In the genomic region with DNA sequence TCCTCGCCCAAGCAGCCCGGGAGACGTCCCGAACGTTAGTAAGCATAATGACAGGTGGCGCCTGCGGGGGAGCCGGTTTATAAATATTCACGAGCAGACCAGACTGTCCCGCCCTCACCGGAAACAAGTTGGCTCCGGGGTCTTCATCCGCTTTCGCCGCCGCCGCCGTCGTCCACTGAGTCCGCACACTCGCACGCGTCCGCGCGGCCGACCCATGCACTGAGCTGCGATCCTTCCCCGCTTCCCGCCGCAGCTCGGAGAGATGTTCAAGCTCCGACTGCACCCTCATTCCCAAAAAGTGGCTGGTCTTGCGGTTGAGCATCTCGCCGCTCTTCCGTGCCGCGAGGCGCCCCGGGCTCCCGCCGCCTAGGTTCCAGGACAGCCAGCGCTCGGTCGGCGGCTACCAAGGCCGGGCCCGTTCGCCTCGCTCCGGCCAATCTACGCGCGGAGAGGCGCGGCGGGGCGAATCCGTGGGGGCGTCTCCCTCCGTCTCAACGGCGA, we compare ENCODE assay signal across 8 cellular contexts. TPM values are rescaled to one million over a fixed set of nuclear protein-coding genes. Genes with fewer than 3 reads are reported as not detected.
DNase-seq lines count a peak whose midpoint lies in the region; ATAC-seq, FAIRE-seq and TF ChIP-seq lines count a peak whose summit lies in the region.

No MANE protein-coding gene starts in this region.

- no peaks in the 10 kb centered on the region for H3K27me3 ChIP-seq in BLaER1 treated with 17β-estradiol and CSF1 and Interleukin-3, amounts not matched to agents 10 nM and 100 nM
- H3K27me3 ChIP-seq in iPS DF 6.9 (ENCODE audit: control insufficient read depth, insufficient read depth, low read length) (no peaks in the 10 kb centered on the region), small intestine (ENCODE audit: control insufficient read depth in 2 of 2, insufficient read depth in 2 of 2, low read length in 2 of 2) (no peaks in the 10 kb centered on the region)

- peaks cover 21% of the 10 kb centered on the region for H3K4me1 Mint-ChIP-seq in activated naive CD8-positive, alpha-beta T cell treated with anti-CD3 and anti-CD28 coated beads for 36 hours

- H3K36me3 Mint-ChIP-seq in activated naive CD8-positive, alpha-beta T cell treated with anti-CD3 and anti-CD28 coated beads for 36 hours, result peaks cover 14% of the 10 kb centered on the region

- no peaks in the 10 kb centered on the region for H3K27me3 Mint-ChIP-seq in activated naive CD8-positive, alpha-beta T cell treated with anti-CD3 and anti-CD28 coated beads for 36 hours

- peak; percentile 14 for ATAC-seq in GM19328 (IDR thresholded peaks at IDR 0.05; ENCODE audit: unreplicated experiment)
- peak; percentile 29 for ATAC-seq in HG03460 (IDR thresholded peaks at IDR 0.05; ENCODE audit: unreplicated experiment)

- peak overlapping the region; percentile 92 for H3K4me3 Mint-ChIP-seq in activated naive CD8-positive, alpha-beta T cell treated with anti-CD3 and anti-CD28 coated beads for 36 hours

- peak overlapping the region; percentile 90 to 99 (median 97) for H3K4me2 ChIP-seq in BLaER1 treated with 17β-estradiol and CSF1 and Interleukin-3, amounts not matched to agents 10 nM and 100 nM

- DNase-seq in activated naive CD8-positive, alpha-beta T cell treated with anti-CD3 and anti-CD28 coated beads for 36 hours, result peak; percentile 64
- DNase-seq in iPS DF 6.9 (ENCODE audit: low read depth, low spot score) (no peak), small intestine (no peak), NCI-H2029 treated with DMSO at 0.1 percent for 48 hours (lab: John Stamatoyannopoulos, UW) (no peak)

- peak overlapping the region; percentile 86 for H3K27ac Mint-ChIP-seq in activated naive CD8-positive, alpha-beta T cell treated with anti-CD3 and anti-CD28 coated beads for 36 hours

- TF ChIP-seq POLR2A in Raji (IDR thresholded peaks at IDR 0.05; ENCODE audit: insufficient read depth, low read depth, low read length), result peak; percentile 4; the same call in 1 of the 2 replicates

- H3K9me3 ChIP-seq in BLaER1 treated with 17β-estradiol and CSF1 and Interleukin-3, amounts not matched to agents 10 nM and 100 nM (replicated peaks in 1 of 11), result no peaks in the 10 kb centered on the region
- H3K9me3 ChIP-seq in iPS DF 6.9 (ENCODE audit: control insufficient read depth, insufficient read depth, low read length) (no peaks in the 10 kb centered on the region), small intestine (ENCODE audit: control insufficient read depth, low read depth) (no peaks in the 10 kb centered on the region)

- peak overlapping the region; percentile 64 to 93 (median 88) for H3K9ac ChIP-seq in BLaER1 treated with 17β-estradiol and CSF1 and Interleukin-3, amounts not matched to agents 10 nM and 100 nM

- H4K20me1 ChIP-seq in BLaER1 treated with 17β-estradiol and CSF1 and Interleukin-3, amounts not matched to agents 10 nM and 100 nM, result peaks cover 0 to 45% (median 26%) of the 10 kb centered on the region in 11 experiments; a peak in 15 of 22 replicates

- peak overlapping the region; percentile 68 to 96 (median 88) for H3K4me3 ChIP-seq in BLaER1 treated with 17β-estradiol and CSF1 and Interleukin-3, amounts not matched to agents 10 nM and 100 nM
- H3K4me3 ChIP-seq in iPS DF 6.9 (ENCODE audit: low read length) (peak overlapping the region; percentile 98), small intestine (ENCODE audit: low read depth in 1 of 2, low read length in 2 of 2) (peak overlapping the region; percentile 64 to 94)

- peak overlapping the region in 10 of 11 experiments; percentile 60 to 86 (median 76); a peak in 20 of 22 replicates for H3K27ac ChIP-seq in BLaER1 treated with 17β-estradiol and CSF1 and Interleukin-3, amounts not matched to agents 10 nM and 100 nM
- no peak overlapping the region for H3K27ac ChIP-seq in iPS DF 6.9 (ENCODE audit: low read length)
- peak overlapping the region in 1 of 2 donors; percentile 43 for H3K27ac ChIP-seq in small intestine (ENCODE audit: low read depth in 1 of 2, low read length in 1 of 2)

- no peak for FAIRE-seq in small intestine (lab: Jason Lieb, UNC)

- no peaks in the 10 kb centered on the region for H3K9me3 Mint-ChIP-seq in activated naive CD8-positive, alpha-beta T cell treated with anti-CD3 and anti-CD28 coated beads for 36 hours

- WGBS in iPS DF 6.9 (ENCODE audit: insufficient coverage, insufficient read length), result no CpG with 5 or more reads among the region's 64 CpGs
- 0 to 1% (median 1%) methylated on average over 59 to 64 of the region's 64 CpGs for WGBS in small intestine, 3 donors

- peaks cover 45 to 60% (median 52%) of the 10 kb centered on the region in 10 experiments for H3K4me1 ChIP-seq in BLaER1 treated with 17β-estradiol and CSF1 and Interleukin-3, amounts not matched to agents 10 nM and 100 nM
- H3K4me1 ChIP-seq in iPS DF 6.9 (ENCODE audit: control insufficient read depth, insufficient read depth, low read length) (peaks cover 2% of the 10 kb centered on the region; the same call in 1 of the 2 replicates), small intestine (ENCODE audit: control insufficient read depth in 2 of 2, insufficient read depth in 1 of 2, low read depth in 1 of 2, low read length in 1 of 2) (peaks cover 4 to 8% of the 10 kb centered on the region in 2 donors)

- peaks cover 47 to 72% (median 58%) of the 10 kb centered on the region in 11 experiments for H3K36me3 ChIP-seq in BLaER1 treated with 17β-estradiol and CSF1 and Interleukin-3, amounts not matched to agents 10 nM and 100 nM
- H3K36me3 ChIP-seq in iPS DF 6.9 (ENCODE audit: control insufficient read depth, insufficient read depth, low read length) (peaks cover 28% of the 10 kb centered on the region), small intestine (ENCODE audit: control insufficient read depth in 2 of 2, insufficient read depth in 2 of 2, low read length in 2 of 2) (peaks cover 14 to 21% of the 10 kb centered on the region in 2 donors)

RNA-seq across cellular contexts. Expression of a gene that starts 0.4 kb away (rescaled TPM):
- 1 to 10 TPM; 3.7 to 6.4 TPM for total RNA-seq in activated naive CD8-positive, alpha-beta T cell treated with anti-CD3 and anti-CD28 coated beads for 36 hours
- polyA plus RNA-seq in small intestine, result 1 to 10 TPM; 2.4 to 6.5 (median 6.5) TPM

RNA-seq across cellular contexts. Expression of a gene that starts 0.6 kb away (rescaled TPM):
- 100 to 1,000 TPM in 1 of 2 experiments, 10 to 100 TPM in 1; 95.2 to 107 TPM for total RNA-seq in activated naive CD8-positive, alpha-beta T cell treated with anti-CD3 and anti-CD28 coated beads for 36 hours
- 10 to 100 TPM; 55.9 to 59.3 (median 57.0) TPM for polyA plus RNA-seq in small intestine

RNA-seq across cellular contexts. Expression of a gene that starts 13.3 kb away (rescaled TPM):
- 10 to 100 TPM; 31.1 to 32.0 TPM for total RNA-seq in activated naive CD8-positive, alpha-beta T cell treated with anti-CD3 and anti-CD28 coated beads for 36 hours
- polyA plus RNA-seq in small intestine, result 10 to 100 TPM; 31.2 to 46.5 (median 35.1) TPM

RNA-seq across cellular contexts. Expression of a gene that starts 25.5 kb away (rescaled TPM):
- 1 to 10 TPM; 5.4 to 5.5 TPM for total RNA-seq in activated naive CD8-positive, alpha-beta T cell treated with anti-CD3 and anti-CD28 coated beads for 36 hours
- polyA plus RNA-seq in small intestine, result 1 to 10 TPM; 3.4 to 8.0 (median 3.5) TPM
